8 cellular contexts compared by ENCODE assay signal in genomic region chr7:142338633-142339501, GRCh38.
DNase-seq lines count a peak whose midpoint lies in the region; ATAC-seq and TF ChIP-seq lines count a peak whose summit lies in the region.

No MANE protein-coding gene starts in this region.

- H3K4me3 ChIP-seq in brain microvascular endothelial cell (ENCODE audit: low read depth, low read length) (no peak overlapping the region), psoas muscle (no peak overlapping the region)

- no peaks in the 10 kb centered on the region for H3K4me1 ChIP-seq in psoas muscle

- intact Hi-C loops in psoas muscle (cut with DNase I): no loop called here

- H3K27ac ChIP-seq in brain microvascular endothelial cell (no peak overlapping the region), psoas muscle (no peak overlapping the region)

- no peaks in the 10 kb centered on the region for H3K36me3 ChIP-seq in brain microvascular endothelial cell (replicated peaks)
- H3K36me3 ChIP-seq in psoas muscle (ENCODE audit: insufficient read depth in 1 of 2, low read depth in 1 of 2): no peaks in the 10 kb centered on the region

- TF ChIP-seq CTCF in brain microvascular endothelial cell (IDR thresholded peaks at IDR 0.05; ENCODE audit: low read depth, low read length, missing control alignments) (peak; percentile 57), psoas muscle (IDR thresholded peaks at IDR 0.05) (peak; percentile 9)

- no peaks in the 10 kb centered on the region for H3K27me3 ChIP-seq in brain microvascular endothelial cell (replicated peaks)
- peaks cover 0 to 3% (median 0%) of the 10 kb centered on the region in 3 donors for H3K27me3 ChIP-seq in psoas muscle (ENCODE audit: insufficient read depth in 3 of 3, low read length in 2 of 3)

- 35 to 41% (median 38%) methylated on average over 6 of the region's 6 CpGs for WGBS in psoas muscle, 3 donors

- DNase-seq in NCI-H345 (lab: John Stamatoyannopoulos, UW) (peak; percentile 69), NCI-H345 treated with DMSO at 0.1 percent for 48 hours (lab: John Stamatoyannopoulos, UW; ENCODE audit: unreplicated experiment) (no peak), NCI-H2029 treated with DMSO at 0.1 percent for 48 hours (lab: John Stamatoyannopoulos, UW) (peak; percentile 38), brain microvascular endothelial cell (peak; percentile 37), psoas muscle (peak in 1 of 2 donors; percentile 65), dermis blood vessel endothelial cell (no peak), NOMO-1 treated with DMSO at 0.1 percent for 48 hours (lab: John Stamatoyannopoulos, UW; ENCODE audit: unreplicated experiment) (no peak)

- no peaks in the 10 kb centered on the region for H3K9me3 ChIP-seq in psoas muscle

- ATAC-seq in psoas muscle (peak in 3 of 4 donors; percentile 70 to 84 (median 72)), GM18520 (IDR thresholded peaks at IDR 0.05; ENCODE audit: unreplicated experiment) (no peak)

- in situ Hi-C loops in brain microvascular endothelial cell (cut with HindIII; ENCODE audit: low pct_ligation_motif_present, low sequenced_read_pairs): no loop called here

Comparison
In these comparisons a context has a peak if more than half of its experiments do, and no peak if none do; other contexts are left out.
1. DNase-seq: peak in NCI-H345 (single experiment), NCI-H2029 treated with DMSO at 0.1 percent for 48 hours (single experiment) and brain microvascular endothelial cell (single experiment); none in NCI-H345 treated with DMSO at 0.1 percent for 48 hours (single experiment), dermis blood vessel endothelial cell (single experiment) and NOMO-1 treated with DMSO at 0.1 percent for 48 hours (single experiment).